9 cellular contexts compared by ENCODE assay signal in genomic region chr5:150763023-150763793, GRCh38. TPM values are rescaled to one million over a fixed set of nuclear protein-coding genes. Genes with fewer than 3 reads are reported as not detected.
DNase-seq lines count a peak whose midpoint lies in the region; ATAC-seq, FAIRE-seq and TF ChIP-seq lines count a peak whose summit lies in the region.
"Had no signal": no experiment of that assay in that cellular context is flagged by ENCODE, and none has a peak within 500 bp of the region (broad histone marks: within the 10 kb centered on the region; RNA-seq: fewer than 3 reads in every experiment).

No MANE protein-coding gene starts in this region.

- FAIRE-seq in bronchial epithelial cell (lab: Jason Lieb, UNC) (peak; percentile 13), GM12892 (lab: Jason Lieb, UNC) (no peak)

- H3K27me3 Mint-ChIP-seq in nephron progenitor cell (ENCODE audit: low read depth, poor library complexity): peaks cover 17% of the 10 kb centered on the region
- H3K27me3 Mint-ChIP-seq: activated naive CD4-positive, alpha-beta T cell treated with anti-CD3 and anti-CD28 coated beads, Interleukin-2, amount 50 U/mL, for 24 hours had no signal

- DNase-seq in ELR (ENCODE audit: low read depth) (peak; percentile 72), NCI-H345 treated with DMSO at 0.1 percent for 48 hours (lab: John Stamatoyannopoulos, UW; ENCODE audit: unreplicated experiment) (peak; percentile 79), bronchial epithelial cell (ENCODE audit: low read depth) (peak; percentile 97), nephron progenitor cell (no peak), GM12892 (ENCODE audit: insufficient read length) (no peak)
- DNase-seq in activated effector memory CD4-positive, alpha-beta T cell treated with Interleukin-2 at 50 U/mL for 16 hours: no peak

- no peak overlapping the region for H3K4me3 ChIP-seq in bronchial epithelial cell (ENCODE audit: low read depth, low read length)

- peaks cover 19% of the 10 kb centered on the region for H3K4me1 Mint-ChIP-seq in nephron progenitor cell

- H3K27ac Mint-ChIP-seq in nephron progenitor cell: peak overlapping the region; percentile 84
- H3K27ac Mint-ChIP-seq: activated naive CD4-positive, alpha-beta T cell treated with anti-CD3 and anti-CD28 coated beads, Interleukin-2, amount 50 U/mL, for 24 hours had no signal

- H3K27me3 ChIP-seq in bronchial epithelial cell (ENCODE audit: control insufficient read depth, insufficient read depth, low read length): no peaks in the 10 kb centered on the region

- H3K36me3 Mint-ChIP-seq in nephron progenitor cell (ENCODE audit: low read depth): peaks cover 6% of the 10 kb centered on the region
- H3K36me3 Mint-ChIP-seq: activated naive CD4-positive, alpha-beta T cell treated with anti-CD3 and anti-CD28 coated beads, Interleukin-2, amount 50 U/mL, for 24 hours had no signal

- ATAC-seq in GM19467 (IDR thresholded peaks at IDR 0.05; ENCODE audit: unreplicated experiment) (no peak), GM19463 (IDR thresholded peaks at IDR 0.05; ENCODE audit: unreplicated experiment) (no peak)

- H3K36me3 ChIP-seq in bronchial epithelial cell (ENCODE audit: control insufficient read depth, insufficient read depth, low read length): no peaks in the 10 kb centered on the region

- TF ChIP-seq POLR2A in GM12892 (IDR thresholded peaks at IDR 0.05; ENCODE audit: low read depth, low read length): no peak

- H3K4me3 Mint-ChIP-seq in nephron progenitor cell: no peak overlapping the region
- H3K4me3 Mint-ChIP-seq: activated naive CD4-positive, alpha-beta T cell treated with anti-CD3 and anti-CD28 coated beads, Interleukin-2, amount 50 U/mL, for 24 hours had no signal

- peaks cover 16% of the 10 kb centered on the region for H3K9me3 Mint-ChIP-seq in nephron progenitor cell
- H3K9me3 Mint-ChIP-seq: activated naive CD4-positive, alpha-beta T cell treated with anti-CD3 and anti-CD28 coated beads, Interleukin-2, amount 50 U/mL, for 24 hours had no signal

- TF ChIP-seq CTCF in bronchial epithelial cell (IDR thresholded peaks at IDR 0.05; ENCODE audit: insufficient read depth, low read length, severe bottlenecking): no peak
- no peak for TF ChIP-seq CTCF in nephron progenitor cell (IDR thresholded peaks at IDR 0.05)

RNA-seq across cellular contexts. Expression of gene DCTN4, which starts 4.4 kb away (rescaled TPM):
- 23.7 and 27.5 TPM in 2 replicates for total RNA-seq in bronchial epithelial cell
- polyA plus RNA-seq in GM12892 (2012; ENCODE audit: missing spikeins): 19.5 TPM

RNA-seq across cellular contexts. Expression of gene SMIM3, which starts 15.3 kb away (rescaled TPM):
- 3.4 and 3.7 TPM in 2 replicates for total RNA-seq in bronchial epithelial cell
- 11.5 TPM for polyA plus RNA-seq in GM12892 (2012; ENCODE audit: missing spikeins)

Comparison
In these comparisons a context has a peak if more than half of its experiments do, and no peak if none do; other contexts are left out.
1. DNase-seq: peak in ELR (single experiment), NCI-H345 treated with DMSO at 0.1 percent for 48 hours (single experiment) and bronchial epithelial cell (single experiment); none in nephron progenitor cell (single experiment), activated effector memory CD4-positive, alpha-beta T cell treated with Interleukin-2 at 50 U/mL for 16 hours (single experiment) and GM12892 (single experiment).